In genomic region chr9:90331826-90332575, GRCh38 we compare ENCODE assay signal across 14 cellular contexts.
DNase-seq lines count a peak whose midpoint lies in the region; ATAC-seq, FAIRE-seq and TF ChIP-seq lines count a peak whose summit lies in the region.
"Had no signal": no experiment of that assay in that cellular context is flagged by ENCODE, and none has a peak within 500 bp of the region (broad histone marks: within the 10 kb centered on the region; RNA-seq: fewer than 3 reads in every experiment).

No MANE protein-coding gene starts in this region.

- H3K4ac ChIP-seq in H1 (replicated peaks; ENCODE audit: insufficient read length, low read depth, low read length) = peak overlapping the region; percentile 91

- no peaks in the 10 kb centered on the region for H3K79me2 ChIP-seq in H1 (ENCODE audit: control insufficient read depth in 1 of 2, insufficient read depth in 2 of 2, low read length in 2 of 2)
- no peaks in the 10 kb centered on the region for H3K79me2 ChIP-seq in PC-3 (ENCODE audit: low read length)

- TF ChIP-seq CTCF in AG09309 (IDR thresholded peaks at IDR 0.05; ENCODE audit: control insufficient read depth, insufficient read depth, low read depth, low read length, missing control alignments) (no peak), H1 (IDR thresholded peaks at IDR 0.05; ENCODE audit: control extremely low read depth in 1 of 3, insufficient read depth in 1 of 3, low read depth in 1 of 3, low read length in 3 of 3) (no peak), PC-3 (conservative IDR thresholded peaks at IDR 0.05; ENCODE audit: low read depth, low read length) (no peak)

- ATAC-seq in PC-3 = no peak
- ATAC-seq: left ventricle myocardium superior had no signal

- H4K5ac ChIP-seq in H1 (ENCODE audit: insufficient read length, low read depth, low read length) = no peak overlapping the region

- H3K14ac ChIP-seq in H1 (ENCODE audit: insufficient read length) = no peak overlapping the region

- BruUV-seq in PC-3 (replicated peaks; lab: Mats Ljungman, UMichigan) = no TSS peak

- in situ Hi-C loops in G401 (cut with HindIII; ENCODE audit: low sequenced_read_pairs) = no loop called here

- H3K27me3 ChIP-seq in HUES6 (ENCODE audit: control insufficient read depth, insufficient read depth, low read length) (no peaks in the 10 kb centered on the region), H1 (replicated peaks in 1 of 4; ENCODE audit: control insufficient read depth in 3 of 4, extremely low read depth in 1 of 4, insufficient read depth in 3 of 4, low read length in 3 of 4) (no peaks in the 10 kb centered on the region), PC-3 (ENCODE audit: low read length) (peaks cover 8% of the 10 kb centered on the region; the same call in 1 of the 2 replicates)

- no peaks in the 10 kb centered on the region for H3K36me3 ChIP-seq in HUES6 (ENCODE audit: control insufficient read depth, insufficient read depth, low read length)
- no peaks in the 10 kb centered on the region; a peak in 1 of 8 replicates for H3K36me3 ChIP-seq in H1 (ENCODE audit: control insufficient read depth in 2 of 4, insufficient read depth in 4 of 4, low read length in 3 of 4)
- no peaks in the 10 kb centered on the region for H3K36me3 ChIP-seq in mesodermal cell (ENCODE audit: control insufficient read depth, insufficient read depth, low read length)
- no peaks in the 10 kb centered on the region for H3K36me3 ChIP-seq in PC-3 (ENCODE audit: low read depth, low read length)

- H3K27ac ChIP-seq in HUES6 (ENCODE audit: low read depth, low read length) = peak overlapping the region; percentile 55; the same call in 1 of the 2 replicates
- H3K27ac ChIP-seq in H1 (ENCODE audit: low read depth, low read length) = no peak overlapping the region
- peak overlapping the region; percentile 92 for H3K27ac ChIP-seq in mesodermal cell (ENCODE audit: low read depth, low read length, severe bottlenecking)
- H3K27ac ChIP-seq in PC-3 (ENCODE audit: low read length) = no peak overlapping the region

- 90% methylated on average over 8 of the region's 8 CpGs; no CpG with 5 or more reads in 1 of the 2 experiments for WGBS in H1 (ENCODE audit: extremely low coverage in 1 of 2, insufficient coverage in 1 of 2, insufficient read length in 1 of 2, insufficient replicate concordance in 2 of 2, low coverage in 1 of 2, low lambda C conversion rate in 2 of 2, missing lambda C conversion rate in 1 of 2), 2 experiments
- WGBS in mesodermal cell (ENCODE audit: insufficient coverage in 2 of 2), 2 experiments = 83 to 92% methylated on average over 3 to 4 of the region's 8 CpGs

- H2BK120ac ChIP-seq in H1 (replicated peaks; ENCODE audit: low read depth, low read length) = peak overlapping the region; percentile 43

- no peaks in the 10 kb centered on the region for H3K9me3 ChIP-seq in HUES6 (ENCODE audit: control insufficient read depth, insufficient read depth, low read depth, low read length)
- no peaks in the 10 kb centered on the region for H3K9me3 ChIP-seq in H1 (ENCODE audit: insufficient read depth in 2 of 2, low read depth in 1 of 2, low read length in 1 of 2)
- no peaks in the 10 kb centered on the region for H3K9me3 ChIP-seq in mesodermal cell (ENCODE audit: control insufficient read depth, low read length)
- no peaks in the 10 kb centered on the region for H3K9me3 ChIP-seq in PC-3 (ENCODE audit: low read length)

- no peak for FAIRE-seq in H1 (lab: Jason Lieb, UNC)
- FAIRE-seq: colon had no signal

- POLR2A ChIA-PET in H1 (lab: Charles Lee; ENCODE audit: partially characterized antibody) = no interaction called here
- POLR2A ChIA-PET in PC-3 (lab: Charles Lee; ENCODE audit: unreplicated experiment) = no interaction called here

- H2AFZ ChIP-seq in H1 (ENCODE audit: low read length) (peak overlapping the region; percentile 71; the same call in 1 of the 2 replicates), PC-3 (ENCODE audit: low read length) (no peak overlapping the region)

- H3K4me1 ChIP-seq in HUES6 (ENCODE audit: control insufficient read depth, insufficient read depth, low read length) (peaks cover 23% of the 10 kb centered on the region), H1 (replicated peaks in 1 of 4; ENCODE audit: control insufficient read depth in 3 of 4, insufficient read depth in 4 of 4, low read length in 3 of 4) (peaks cover 0 to 5% (median 0%) of the 10 kb centered on the region in 4 experiments; a peak in 1 of 7 replicates), mesodermal cell (ENCODE audit: control insufficient read depth, insufficient read depth, low read length, poor library complexity, severe bottlenecking) (peaks cover 20% of the 10 kb centered on the region), PC-3 (ENCODE audit: insufficient read depth, low read length) (no peaks in the 10 kb centered on the region)

- no peak for TF ChIP-seq EP300 in H1 (IDR thresholded peaks at IDR 0.05; ENCODE audit: borderline replicate concordance in 1 of 2, low read depth in 2 of 2, low read length in 2 of 2)

- no peaks in the 10 kb centered on the region for H3F3A ChIP-seq in PC-3 (ENCODE audit: low read length, unreplicated experiment)

- no peaks in the 10 kb centered on the region for H3K23me2 ChIP-seq in H1 (ENCODE audit: low read depth, low read length)

- no peak for TF ChIP-seq RAD21 in H1 (IDR thresholded peaks at IDR 0.05 in 1 of 2, conservative IDR thresholded peaks at IDR 0.05 in 1 of 2; ENCODE audit: low read depth in 2 of 2, low read length in 2 of 2)

- no peak overlapping the region for H2AK5ac ChIP-seq in H1 (ENCODE audit: low read depth, low read length)

- H2BK15ac ChIP-seq in H1 (ENCODE audit: low read length) = no peak overlapping the region

- H3K9ac ChIP-seq in HUES6 (ENCODE audit: low read length) = peak overlapping the region; percentile 5
- no peak overlapping the region for H3K9ac ChIP-seq in H1 (replicated peaks in 1 of 4; ENCODE audit: extremely low read depth in 1 of 4, low read depth in 3 of 4, low read length in 3 of 4)
- no peak overlapping the region for H3K9ac ChIP-seq in PC-3 (ENCODE audit: low read length)

- no peak overlapping the region for H4K8ac ChIP-seq in H1 (ENCODE audit: extremely low read depth, insufficient read depth, low read length)

- no peak overlapping the region for H4K91ac ChIP-seq in H1 (replicated peaks; ENCODE audit: insufficient read length, low read length)

- DNase-seq in AG09309 (ENCODE audit: low read depth) (peak; percentile 2), H1 (ENCODE audit: low read depth in 1 of 2, low spot score in 2 of 2) (no peak), activated T-cell treated with anti-CD3 and anti-CD28 coated beads for 4 hours (no peak), PC-3 (no peak), G401 (ENCODE audit: low spot score) (no peak)
- no peak for DNase-seq in activated CD4-positive, alpha-beta T cell treated with anti-CD3 and anti-CD28 coated beads for 4 hours
- DNase-seq: activated CD4-positive, alpha-beta T cell treated with anti-CD3 and anti-CD28 coated beads, Interleukin-2, amount 10 ng/mL, durations not matched to agents 7 days and 5 days; C1 segment of cervical spinal cord; left ventricle myocardium superior; NCI-H446 treated with DMSO at 0.1 percent for 48 hours; T-helper 1 cell had no signal

- no peaks in the 10 kb centered on the region for H3K79me1 ChIP-seq in H1 (ENCODE audit: low read depth, low read length)

- no peak for TF ChIP-seq POLR2A in H1 (IDR thresholded peaks at IDR 0.05; ENCODE audit: control extremely low read depth in 1 of 2, low read depth in 2 of 2, low read length in 2 of 2)

- H4K20me1 ChIP-seq in H1 (replicated peaks in 1 of 2; ENCODE audit: control insufficient read depth in 1 of 2, insufficient read depth in 2 of 2, low read length in 2 of 2) (no peaks in the 10 kb centered on the region), PC-3 (ENCODE audit: low read length) (no peaks in the 10 kb centered on the region)

- no peak overlapping the region for H3K18ac ChIP-seq in H1 (ENCODE audit: extremely low read depth, low read length)

- H3K4me3 ChIP-seq in AG09309 (ENCODE audit: control insufficient read depth, low read depth, low read length) (no peak overlapping the region), HUES6 (ENCODE audit: low read depth, low read length) (no peak overlapping the region), H1 (ENCODE audit: extremely low read depth in 1 of 4, insufficient read depth in 2 of 4, low read depth in 3 of 4, low read length in 4 of 4) (no peak overlapping the region), mesodermal cell (ENCODE audit: extremely low read depth, insufficient read depth, low read length, poor library complexity, severe bottlenecking) (no peak overlapping the region), PC-3 (ENCODE audit: low read length) (no peak overlapping the region)

- H2BK5ac ChIP-seq in H1 (ENCODE audit: low read depth, low read length) = no peak overlapping the region

- CTCF ChIA-PET in H1 (lab: Charles Lee; ENCODE audit: partially characterized antibody) = interaction anchor here (2.2 kb wide), 1 partner anchor 13 kb away, joined by 12 read pairs; no protein-coding TSS in a partner anchor
- CTCF ChIA-PET in PC-3 (lab: Charles Lee) = no interaction called here

- no peak overlapping the region for H2BK20ac ChIP-seq in H1 (ENCODE audit: low read length)

- no peak overlapping the region for H3K56ac ChIP-seq in H1 (replicated peaks; ENCODE audit: insufficient read length, low read depth, low read length)

- H2BK12ac ChIP-seq in H1 (ENCODE audit: low read depth, low read length) = no peak overlapping the region

- no peaks in the 10 kb centered on the region for H3K9me2 ChIP-seq in PC-3 (replicated peaks; ENCODE audit: low read length)

- intact Hi-C loops in PC-3 (cut with micrococcal nuclease) = no loop called here

- H3K4me2 ChIP-seq in H1 (ENCODE audit: insufficient read depth in 1 of 2, low read depth in 2 of 2, low read length in 2 of 2) = no peak overlapping the region
- H3K4me2 ChIP-seq in PC-3 (ENCODE audit: low read length) = no peak overlapping the region

- H3K23ac ChIP-seq in H1 (ENCODE audit: insufficient read length) = no peak overlapping the region

TF ChIP-seq in H1, 55 proteins besides CTCF, POLR2A, EP300 and RAD21:
- TF ChIP-seq SIRT6 (IDR thresholded peaks at IDR 0.05; ENCODE audit: low read length) (no peak), TCF12 (IDR thresholded peaks at IDR 0.05; ENCODE audit: low read depth, low read length) (no peak), CHD1 (IDR thresholded peaks at IDR 0.05; ENCODE audit: low read depth, low read length) (no peak), EGR1 (IDR thresholded peaks at IDR 0.05; ENCODE audit: borderline replicate concordance, low read depth, low read length) (no peak), JUND (IDR thresholded peaks at IDR 0.05; ENCODE audit: low read length) (no peak), SUZ12 (IDR thresholded peaks at IDR 0.05; ENCODE audit: low read length) (no peak), NANOG (IDR thresholded peaks at IDR 0.05; ENCODE audit: insufficient read depth, low read depth, low read length, poor library complexity, severe bottlenecking) (no peak), TEAD4 (IDR thresholded peaks at IDR 0.05; ENCODE audit: low read depth, low read length) (no peak)

Comparison
In these comparisons a context has a peak if more than half of its experiments do, and no peak if none do; other contexts are left out.
1. H3K27ac ChIP-seq: peak in HUES6 (single experiment) and mesodermal cell (single experiment); none in H1 (single experiment) and PC-3 (single experiment).